Comparison of ENCODE assay signal across 14 cellular contexts in genomic region chr5:163727028-163727427, GRCh38.
DNase-seq lines count a peak whose midpoint lies in the region; ATAC-seq, FAIRE-seq and TF ChIP-seq lines count a peak whose summit lies in the region.
"Had no signal": no experiment of that assay in that cellular context is flagged by ENCODE, and none has a peak within 500 bp of the region (broad histone marks: within the 10 kb centered on the region; RNA-seq: fewer than 3 reads in every experiment).

No MANE protein-coding gene starts in this region.

- no peaks in the 10 kb centered on the region for H3K27me3 Mint-ChIP-seq in MCF 10A (ENCODE audit: insufficient read depth, unreplicated experiment)
- H3K27me3 Mint-ChIP-seq: activated naive CD8-positive, alpha-beta T cell treated with anti-CD3 and anti-CD28 coated beads, Interleukin-2, amount 10 ng/mL, durations not matched to agents 7 days and 5 days; CD4-positive, alpha-beta memory T cell had no signal

- intact Hi-C loops in MCF 10A (cut with micrococcal nuclease): no loop called here
- intact Hi-C loops in cardiac septum (cut with DNase I): no loop called here

- no peaks in the 10 kb centered on the region for H3K9me3 Mint-ChIP-seq in MCF 10A (ENCODE audit: unreplicated experiment)
- H3K9me3 Mint-ChIP-seq: activated naive CD8-positive, alpha-beta T cell treated with anti-CD3 and anti-CD28 coated beads, Interleukin-2, amount 10 ng/mL, durations not matched to agents 7 days and 5 days had no signal

- H3K14ac ChIP-seq in H1 (ENCODE audit: insufficient read length): no peak overlapping the region

- H3K56ac ChIP-seq in H1 (replicated peaks; ENCODE audit: insufficient read length, low read depth, low read length): no peak overlapping the region

- no peak overlapping the region for H3K4me2 ChIP-seq in H1 (ENCODE audit: insufficient read depth in 1 of 2, low read depth in 2 of 2, low read length in 2 of 2)

- H3K27ac ChIP-seq in H1 (ENCODE audit: low read depth, low read length): no peak overlapping the region
- H3K27ac ChIP-seq in SJCRH30: no peak overlapping the region
- H3K27ac ChIP-seq: epithelial cell of prostate had no signal

- H3K36me3 Mint-ChIP-seq in MCF 10A (ENCODE audit: insufficient read depth, unreplicated experiment): no peaks in the 10 kb centered on the region
- H3K36me3 Mint-ChIP-seq: activated naive CD8-positive, alpha-beta T cell treated with anti-CD3 and anti-CD28 coated beads, Interleukin-2, amount 10 ng/mL, durations not matched to agents 7 days and 5 days; CD4-positive, alpha-beta memory T cell had no signal

- H4K91ac ChIP-seq in H1 (replicated peaks; ENCODE audit: insufficient read length, low read length): no peak overlapping the region

- no peak overlapping the region for H3K4me3 Mint-ChIP-seq in MCF 10A (ENCODE audit: unreplicated experiment)
- H3K4me3 Mint-ChIP-seq: activated naive CD8-positive, alpha-beta T cell treated with anti-CD3 and anti-CD28 coated beads, Interleukin-2, amount 10 ng/mL, durations not matched to agents 7 days and 5 days; CD4-positive, alpha-beta memory T cell had no signal

- H3K36me3 ChIP-seq in H1 (ENCODE audit: control insufficient read depth in 2 of 4, insufficient read depth in 4 of 4, low read length in 3 of 4) (no peaks in the 10 kb centered on the region), SJCRH30 (no peaks in the 10 kb centered on the region)

- no peak overlapping the region for H2BK12ac ChIP-seq in H1 (ENCODE audit: low read depth, low read length)

- 0 out of 2 replicates have a peak overlapping the region, but pooled peaks have one; percentile 45 for H2AFZ ChIP-seq in H1 (ENCODE audit: low read length)

- DNase-seq in H1 (ENCODE audit: low read depth in 1 of 2, low spot score in 2 of 2) (no peak), MCF 10A (ENCODE audit: unreplicated experiment) (no peak), cardiac septum (ENCODE audit: low spot score) (no peak), SJCRH30 (no peak), ACHN (no peak)
- DNase-seq: activated naive CD8-positive, alpha-beta T cell treated with anti-CD3 and anti-CD28 coated beads, Interleukin-2, amount 10 ng/mL, durations not matched to agents 7 days and 5 days; CD4-positive, alpha-beta memory T cell; GOT3; left ventricle myocardium superior; NCI-H2029 had no signal

- no peaks in the 10 kb centered on the region for H3K23me2 ChIP-seq in H1 (ENCODE audit: low read depth, low read length)

- no peak overlapping the region for H3K9ac ChIP-seq in H1 (replicated peaks in 1 of 4; ENCODE audit: extremely low read depth in 1 of 4, low read depth in 3 of 4, low read length in 3 of 4)

- 80% methylated on average over 4 of the region's 4 CpGs; no CpG with 5 or more reads in 1 of the 2 experiments for WGBS in H1 (ENCODE audit: extremely low coverage in 1 of 2, insufficient coverage in 1 of 2, insufficient read length in 1 of 2, insufficient replicate concordance in 2 of 2, low coverage in 1 of 2, low lambda C conversion rate in 2 of 2, missing lambda C conversion rate in 1 of 2), 2 experiments

- TF ChIP-seq CTCF in H1 (IDR thresholded peaks at IDR 0.05; ENCODE audit: control extremely low read depth in 1 of 3, insufficient read depth in 1 of 3, low read depth in 1 of 3, low read length in 3 of 3): no peak
- TF ChIP-seq CTCF in MCF 10A (IDR thresholded peaks at IDR 0.05; ENCODE audit: unreplicated experiment): no peak

- TF ChIP-seq EP300 in H1 (IDR thresholded peaks at IDR 0.05; ENCODE audit: borderline replicate concordance in 1 of 2, low read depth in 2 of 2, low read length in 2 of 2): no peak

- in situ Hi-C loops in ACHN (cut with HindIII; ENCODE audit: low pct_ligation_motif_present, low pct_unique_long_range_greater_than_20kb, low sequenced_read_pairs): no loop called here

- no peak overlapping the region for H2BK20ac ChIP-seq in H1 (ENCODE audit: low read length)

- no peaks in the 10 kb centered on the region for H3K9me3 ChIP-seq in H1 (ENCODE audit: insufficient read depth in 2 of 2, low read depth in 1 of 2, low read length in 1 of 2)
- peaks cover 4% of the 10 kb centered on the region; the same call in 1 of the 2 replicates for H3K9me3 ChIP-seq in SJCRH30 (replicated peaks)

- no peak overlapping the region for H2BK120ac ChIP-seq in H1 (replicated peaks; ENCODE audit: low read depth, low read length)

- POLR2A ChIA-PET in H1 (lab: Charles Lee; ENCODE audit: partially characterized antibody): no interaction called here
- POLR2A ChIA-PET in MCF 10A (lab: Yijun Ruan, JAX): no interaction called here

- no peak for TF ChIP-seq RAD21 in H1 (IDR thresholded peaks at IDR 0.05 in 1 of 2, conservative IDR thresholded peaks at IDR 0.05 in 1 of 2; ENCODE audit: low read depth in 2 of 2, low read length in 2 of 2)

- CTCF ChIA-PET in H1 (lab: Charles Lee; ENCODE audit: partially characterized antibody): no interaction called here
- CTCF ChIA-PET in MCF 10A (lab: Yijun Ruan, JAX): interaction anchor here (0.6 kb wide), 1 partner anchor 237 kb away, joined by 3 read pairs; no protein-coding TSS in a partner anchor

- BruUV-seq in MCF 10A (replicated peaks; lab: Mats Ljungman, UMichigan): no TSS peak

- no peaks in the 10 kb centered on the region for H3K27me3 ChIP-seq in H1 (replicated peaks in 1 of 4; ENCODE audit: control insufficient read depth in 3 of 4, extremely low read depth in 1 of 4, insufficient read depth in 3 of 4, low read length in 3 of 4)
- H3K27me3 ChIP-seq in SJCRH30: peaks cover 3% of the 10 kb centered on the region; the same call in 1 of the 2 replicates

- no peak overlapping the region for H3K27ac Mint-ChIP-seq in MCF 10A (ENCODE audit: low read depth, unreplicated experiment)
- H3K27ac Mint-ChIP-seq: activated naive CD8-positive, alpha-beta T cell treated with anti-CD3 and anti-CD28 coated beads, Interleukin-2, amount 10 ng/mL, durations not matched to agents 7 days and 5 days; CD4-positive, alpha-beta memory T cell had no signal

- no peak overlapping the region for H2AK5ac ChIP-seq in H1 (ENCODE audit: low read depth, low read length)

- H3K18ac ChIP-seq in H1 (ENCODE audit: extremely low read depth, low read length): no peak overlapping the region

- FAIRE-seq in H1 (lab: Jason Lieb, UNC): no peak

- no peaks in the 10 kb centered on the region for H4K20me1 ChIP-seq in H1 (replicated peaks in 1 of 2; ENCODE audit: control insufficient read depth in 1 of 2, insufficient read depth in 2 of 2, low read length in 2 of 2)

- no peaks in the 10 kb centered on the region for H3K79me2 ChIP-seq in H1 (ENCODE audit: control insufficient read depth in 1 of 2, insufficient read depth in 2 of 2, low read length in 2 of 2)

- no peak overlapping the region for H2BK15ac ChIP-seq in H1 (ENCODE audit: low read length)

- H3K79me1 ChIP-seq in H1 (ENCODE audit: low read depth, low read length): no peaks in the 10 kb centered on the region

- H3K4me1 ChIP-seq in H1 (replicated peaks in 1 of 4; ENCODE audit: control insufficient read depth in 3 of 4, insufficient read depth in 4 of 4, low read length in 3 of 4) (no peaks in the 10 kb centered on the region), SJCRH30 (no peaks in the 10 kb centered on the region)

- no peak overlapping the region for H4K8ac ChIP-seq in H1 (ENCODE audit: extremely low read depth, insufficient read depth, low read length)

- TF ChIP-seq POLR2A in H1 (IDR thresholded peaks at IDR 0.05; ENCODE audit: control extremely low read depth in 1 of 2, low read depth in 2 of 2, low read length in 2 of 2): no peak

- ATAC-seq in GM18517 (IDR thresholded peaks at IDR 0.05; ENCODE audit: unreplicated experiment): peak; percentile 70
- ATAC-seq in GM21825 (IDR thresholded peaks at IDR 0.05; ENCODE audit: unreplicated experiment): peak; percentile 90
- peak; percentile 89 for ATAC-seq in HG03457 (IDR thresholded peaks at IDR 0.05; ENCODE audit: unreplicated experiment)
- ATAC-seq: left ventricle myocardium superior had no signal

- no peak overlapping the region for H3K4me3 ChIP-seq in H1 (ENCODE audit: extremely low read depth in 1 of 4, insufficient read depth in 2 of 4, low read depth in 3 of 4, low read length in 4 of 4)
- H3K4me3 ChIP-seq in SJCRH30: no peak overlapping the region

- H3K23ac ChIP-seq in H1 (ENCODE audit: insufficient read length): no peak overlapping the region

- no peak overlapping the region for H3K4ac ChIP-seq in H1 (replicated peaks; ENCODE audit: insufficient read length, low read depth, low read length)

- H2BK5ac ChIP-seq in H1 (ENCODE audit: low read depth, low read length): no peak overlapping the region

- no peaks in the 10 kb centered on the region for H3K4me1 Mint-ChIP-seq in MCF 10A (ENCODE audit: insufficient read depth, unreplicated experiment)
- H3K4me1 Mint-ChIP-seq: activated naive CD8-positive, alpha-beta T cell treated with anti-CD3 and anti-CD28 coated beads, Interleukin-2, amount 10 ng/mL, durations not matched to agents 7 days and 5 days; CD4-positive, alpha-beta memory T cell had no signal

- H4K5ac ChIP-seq in H1 (ENCODE audit: insufficient read length, low read depth, low read length): no peak overlapping the region

TF ChIP-seq in H1, 55 proteins besides CTCF, POLR2A, EP300 and RAD21:
- TF ChIP-seq ZNF274 (IDR thresholded peaks at IDR 0.05; ENCODE audit: borderline replicate concordance, extremely low read depth, low read length): no peak
- no peak for TF ChIP-seq NANOG (IDR thresholded peaks at IDR 0.05; ENCODE audit: insufficient read depth, low read depth, low read length, poor library complexity, severe bottlenecking)
- TF ChIP-seq POLR2AphosphoS5 (IDR thresholded peaks at IDR 0.05; ENCODE audit: low read depth, low read length): no peak
- TF ChIP-seq KDM1A (IDR thresholded peaks at IDR 0.05; ENCODE audit: borderline replicate concordance, low read length): no peak
- no peak for TF ChIP-seq NRF1 (IDR thresholded peaks at IDR 0.05; ENCODE audit: low read depth, low read length)
- TF ChIP-seq RFX5 (IDR thresholded peaks at IDR 0.05; ENCODE audit: borderline replicate concordance, low read depth, low read length): no peak
- no peak for TF ChIP-seq CBX5 (IDR thresholded peaks at IDR 0.05; ENCODE audit: low read depth, low read length)
- no peak for TF ChIP-seq SIN3A (conservative IDR thresholded peaks at IDR 0.05 in 1 of 2, IDR thresholded peaks at IDR 0.05 in 1 of 2; ENCODE audit: low read depth in 1 of 2, low read length in 2 of 2)
